In the genomic region with DNA sequence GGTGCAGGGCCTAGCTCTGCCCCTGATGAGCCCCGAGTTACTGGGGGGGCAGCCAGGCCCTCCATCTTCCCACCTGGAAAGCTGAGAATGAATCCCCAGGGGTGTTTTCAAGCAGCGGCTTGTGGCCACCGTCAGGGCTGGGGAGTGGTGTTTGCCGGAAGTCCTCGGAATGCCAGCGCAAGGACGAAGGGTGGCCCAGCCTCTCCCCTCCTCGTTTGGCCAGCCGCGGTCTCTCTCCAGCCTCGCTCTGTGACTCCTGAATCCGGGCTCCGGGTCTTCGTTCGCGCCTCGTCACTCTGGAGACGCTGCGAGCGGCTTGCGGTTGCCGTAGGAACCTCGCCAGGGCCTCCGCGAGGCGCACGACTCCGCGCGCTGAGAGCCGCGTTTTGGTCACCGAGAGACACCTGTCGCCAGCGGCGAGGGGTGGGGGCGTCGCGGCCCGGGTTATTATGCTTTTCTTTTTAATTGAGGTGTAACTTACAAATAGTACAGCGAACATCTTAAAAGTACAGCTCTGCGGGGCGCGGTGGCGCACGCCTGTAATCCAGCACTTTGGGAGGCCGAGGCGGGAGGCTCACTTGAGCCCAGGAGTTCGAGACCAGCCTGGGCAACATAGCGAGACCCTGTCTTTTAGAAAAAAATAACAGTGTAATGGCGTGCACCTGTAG, we compare ENCODE assay signal across 8 cellular contexts. TPM values are rescaled to one million over a fixed set of nuclear protein-coding genes. Genes with fewer than 3 reads are reported as not detected.
A peak's percentile ranks its signal among the peaks of the same experiment; 100 is the strongest.
DNase-seq lines count a peak whose midpoint lies in the region; ATAC-seq and TF ChIP-seq lines count a peak whose summit lies in the region.

No MANE protein-coding gene starts in this region.

- peak overlapping the region; percentile 20 for H3K4me2 ChIP-seq in SU-DHL-6 (ENCODE audit: low read depth, low read length, poor library complexity, severe bottlenecking)

- H3F3A ChIP-seq in SU-DHL-6 (ENCODE audit: insufficient read depth) = no peaks in the 10 kb centered on the region

- H3K4me1 ChIP-seq in right atrium auricular region = peaks cover 0 to 23% of the 10 kb centered on the region in 2 donors

- no peak overlapping the region for H3K4me3 ChIP-seq in SU-DHL-6 (ENCODE audit: insufficient read depth, low read length, poor library complexity, severe bottlenecking)
- H3K4me3 ChIP-seq in right atrium auricular region = peak overlapping the region in 1 of 2 donors; percentile 18

- no peaks in the 10 kb centered on the region for H4K20me1 ChIP-seq in SU-DHL-6 (ENCODE audit: low read depth, low read length)

- no peaks in the 10 kb centered on the region for H3K9me3 ChIP-seq in SU-DHL-6 (ENCODE audit: insufficient read depth, low read length)
- H3K9me3 ChIP-seq in right atrium auricular region = no peaks in the 10 kb centered on the region

- ATAC-seq in HG03280 (IDR thresholded peaks at IDR 0.05; ENCODE audit: unreplicated experiment) = no peak
- ATAC-seq in GM21526 (IDR thresholded peaks at IDR 0.05; ENCODE audit: low FRiP score, unreplicated experiment) = no peak

- H3K9ac ChIP-seq in SU-DHL-6 (ENCODE audit: low read length) = no peak overlapping the region

- no peak overlapping the region for H2AFZ ChIP-seq in SU-DHL-6 (ENCODE audit: low read depth, low read length, severe bottlenecking)

- no peaks in the 10 kb centered on the region for H3K79me2 ChIP-seq in SU-DHL-6 (ENCODE audit: insufficient read depth, low read length)

- TF ChIP-seq CTCF in SU-DHL-6 (IDR thresholded peaks at IDR 0.05; ENCODE audit: insufficient read depth, low read length, poor library complexity, severe bottlenecking) (no peak), right atrium auricular region (IDR thresholded peaks at IDR 0.05) (peak in 1 of 2 donors; percentile 37)

- no peaks in the 10 kb centered on the region for H3K9me2 ChIP-seq in SU-DHL-6 (replicated peaks; ENCODE audit: insufficient read depth, low read length)

- no peak overlapping the region for H3K27ac ChIP-seq in SU-DHL-6 (ENCODE audit: low read depth, low read length)
- peak overlapping the region; percentile 32 to 76 for H3K27ac ChIP-seq in right atrium auricular region

- H3K36me3 ChIP-seq in SU-DHL-6 (ENCODE audit: low read length) = no peaks in the 10 kb centered on the region
- no peaks in the 10 kb centered on the region for H3K36me3 ChIP-seq in right atrium auricular region

- no peaks in the 10 kb centered on the region for H3K27me3 ChIP-seq in SU-DHL-6 (ENCODE audit: low read length)
- H3K27me3 ChIP-seq in right atrium auricular region = no peaks in the 10 kb centered on the region

- DNase-seq in EH (ENCODE audit: low read depth) = peak; percentile 85
- DNase-seq in NCI-H128 (lab: John Stamatoyannopoulos, UW; ENCODE audit: unreplicated experiment) = peak; percentile 68
- DNase-seq in anterior cingulate cortex (lab: John Stamatoyannopoulos, UW) = peak in 54 of 58 donors; percentile 25 to 89 (median 66)
- no peak for DNase-seq in right atrium auricular region (ENCODE audit: low spot score)
- peak; percentile 30 for DNase-seq in pulmonary artery endothelial cell (ENCODE audit: low read depth, low spot score)

RNA-seq across cellular contexts. Expression of a gene that starts 6.3 kb away (rescaled TPM):
- total RNA-seq in right atrium auricular region (1 to 10 TPM; 8.0 to 9.2 TPM), pulmonary artery endothelial cell (29.3 and 41.7 TPM in 2 replicates)

RNA-seq across cellular contexts. Expression of a gene that starts 6.5 kb away (rescaled TPM):
- total RNA-seq in right atrium auricular region (10 to 100 TPM in 1 of 2 donors, 1 to 10 TPM in 1; 7.0 to 36.7 TPM), pulmonary artery endothelial cell (not detected in 2 replicates)

RNA-seq across cellular contexts. Expression of a gene that starts 44.6 kb away (rescaled TPM):
- 100 to 1,000 TPM; 161 to 178 TPM for total RNA-seq in right atrium auricular region
- total RNA-seq in pulmonary artery endothelial cell = 392 and 663 TPM in 2 replicates
